8 cellular contexts compared by ENCODE assay signal in genomic region chr15:32908135-32908801, GRCh38.
DNase-seq lines count a peak whose midpoint lies in the region; ATAC-seq and TF ChIP-seq lines count a peak whose summit lies in the region.

No MANE protein-coding gene starts in this region.

- no peaks in the 10 kb centered on the region for H3K9me2 ChIP-seq in PC-9 (ENCODE audit: insufficient read depth)

- BruUV-seq in PC-9 (replicated peaks; lab: Mats Ljungman, UMichigan) = no TSS peak

- intact Hi-C loops in Right ventricle myocardium superior (cut with DNase I) (no loop called here), left ventricle myocardium inferior (cut with micrococcal nuclease) (no loop called here), upper lobe of right lung (cut with DNase I) (no loop called here), PC-9 (cut with micrococcal nuclease; ENCODE audit: unreplicated experiment) (no loop called here)

- CTCF ChIA-PET in PC-9 (lab: Charles Lee) = no interaction called here

- H3K4me3 Mint-ChIP-seq in type B pancreatic cell = no peak overlapping the region

- H2AFZ ChIP-seq in PC-9 = no peak overlapping the region

- DNase-seq in Right ventricle myocardium superior (no peak), left ventricle myocardium inferior (no peak), upper lobe of right lung (no peak), T1000 (lab: John Stamatoyannopoulos, UW) (no peak), type B pancreatic cell (ENCODE audit: extremely low spot score, unreplicated experiment) (no peak), PC-9 (no peak)

- no peaks in the 10 kb centered on the region for H3K9me3 ChIP-seq in left ventricle myocardium inferior (replicated peaks)
- no peaks in the 10 kb centered on the region for H3K9me3 ChIP-seq in upper lobe of right lung
- H3K9me3 ChIP-seq in PC-9 (ENCODE audit: insufficient read depth, low read depth) = no peaks in the 10 kb centered on the region

- H3K4me2 ChIP-seq in PC-9 = no peak overlapping the region

- no peak for TF ChIP-seq CTCF in left ventricle myocardium inferior (IDR thresholded peaks at IDR 0.05; ENCODE audit: borderline replicate concordance)
- no peak for TF ChIP-seq CTCF in upper lobe of right lung (IDR thresholded peaks at IDR 0.05)
- TF ChIP-seq CTCF in type B pancreatic cell (conservative IDR thresholded peaks at IDR 0.05) = no peak
- TF ChIP-seq CTCF in PC-9 (conservative IDR thresholded peaks at IDR 0.05) = no peak

- H3K27ac ChIP-seq in left ventricle myocardium inferior (replicated peaks) (no peak overlapping the region), upper lobe of right lung (peak overlapping the region; percentile 64), PC-9 (no peak overlapping the region)

- no peaks in the 10 kb centered on the region for H4K20me1 ChIP-seq in PC-9 (ENCODE audit: insufficient read depth)

- H3K4me1 Mint-ChIP-seq in type B pancreatic cell (ENCODE audit: unreplicated experiment) = peaks cover 13% of the 10 kb centered on the region

- H3K9me3 Mint-ChIP-seq in type B pancreatic cell = no peaks in the 10 kb centered on the region

- H3K4me3 ChIP-seq in left ventricle myocardium inferior (no peak overlapping the region), upper lobe of right lung (no peak overlapping the region), PC-9 (no peak overlapping the region)

- no peaks in the 10 kb centered on the region for H3K27me3 Mint-ChIP-seq in type B pancreatic cell

- H3K27me3 ChIP-seq in left ventricle myocardium inferior (ENCODE audit: low read depth) (no peaks in the 10 kb centered on the region), upper lobe of right lung (no peaks in the 10 kb centered on the region), PC-9 (ENCODE audit: insufficient read depth, low read depth) (no peaks in the 10 kb centered on the region)

- H3K4me1 ChIP-seq in left ventricle myocardium inferior (no peaks in the 10 kb centered on the region), upper lobe of right lung (peaks cover 6% of the 10 kb centered on the region), PC-9 (replicated peaks; ENCODE audit: insufficient read depth) (no peaks in the 10 kb centered on the region)

- H3F3A ChIP-seq in PC-9 (ENCODE audit: insufficient read depth, low read depth) = no peaks in the 10 kb centered on the region

- H3K27ac Mint-ChIP-seq in type B pancreatic cell = no peak overlapping the region

- peak; percentile 51 for ATAC-seq in Right ventricle myocardium superior (ENCODE audit: poor library complexity)
- peak; percentile 92 for ATAC-seq in HG03280 (IDR thresholded peaks at IDR 0.05; ENCODE audit: unreplicated experiment)
- peak; percentile 44 for ATAC-seq in esophagus mucosa
- peak; percentile 67 for ATAC-seq in upper lobe of right lung

- POLR2A ChIA-PET in PC-9 (lab: Charles Lee; ENCODE audit: unreplicated experiment) = no interaction called here

- H3K36me3 ChIP-seq in left ventricle myocardium inferior (no peaks in the 10 kb centered on the region), upper lobe of right lung (no peaks in the 10 kb centered on the region), PC-9 (ENCODE audit: low read depth) (no peaks in the 10 kb centered on the region)

- peaks cover 3% of the 10 kb centered on the region for H3K36me3 Mint-ChIP-seq in type B pancreatic cell

- H3K79me2 ChIP-seq in PC-9 (ENCODE audit: low read depth) = no peaks in the 10 kb centered on the region
